In the genomic region with DNA sequence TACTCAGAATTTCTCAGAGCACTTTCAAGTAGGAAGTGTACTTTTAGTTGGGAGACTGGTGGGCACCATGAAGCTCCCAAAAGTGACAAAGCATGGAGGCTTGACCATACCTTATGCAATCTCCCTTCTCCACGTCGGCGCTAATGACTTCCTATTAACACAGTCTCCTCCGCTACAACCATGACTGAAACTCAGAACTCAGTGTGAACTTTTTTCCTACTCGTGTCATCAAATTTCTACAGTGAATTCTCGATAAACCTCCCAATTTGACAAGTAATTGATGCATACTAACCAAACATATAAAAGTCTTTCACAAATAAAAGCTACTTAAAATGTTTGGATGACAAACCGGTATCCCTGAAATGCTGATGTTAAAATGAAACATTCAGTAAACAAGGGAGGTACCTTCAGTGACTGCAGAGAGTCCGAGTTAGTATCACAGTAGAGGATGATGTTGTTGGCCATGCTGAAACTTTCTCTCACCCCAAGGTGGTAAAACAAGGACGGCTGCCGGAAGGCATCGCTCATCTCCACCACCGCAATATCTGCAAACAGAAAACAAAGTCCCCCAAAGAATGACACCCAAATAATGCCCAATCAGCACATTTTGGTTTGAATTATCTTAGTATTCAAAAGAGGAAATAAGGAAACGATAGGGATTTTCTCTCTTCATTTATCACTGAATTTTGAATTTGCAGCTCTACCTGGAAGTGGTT, we compare ENCODE assay signal across 9 cellular contexts.
A peak's percentile ranks its signal among the peaks of the same experiment; 100 is the strongest.
DNase-seq lines count a peak whose midpoint lies in the region; ATAC-seq lines count a peak whose summit lies in the region.
"Had no signal": no experiment of that assay in that cellular context is flagged by ENCODE, and none has a peak within 500 bp of the region (broad histone marks: within the 10 kb centered on the region; RNA-seq: fewer than 3 reads in every experiment).

No MANE protein-coding gene starts in this region.

- H3K4me3 Mint-ChIP-seq in activated CD4-positive, alpha-beta memory T cell treated with anti-CD3 and anti-CD28 coated beads, Interleukin-2, amount 10 ng/mL, durations not matched to agents 7 days and 5 days = peak overlapping the region; percentile 57

- H3K27me3 Mint-ChIP-seq in activated CD4-positive, alpha-beta memory T cell treated with anti-CD3 and anti-CD28 coated beads, Interleukin-2, amount 10 ng/mL, durations not matched to agents 7 days and 5 days = no peaks in the 10 kb centered on the region

- CTCF ChIA-PET in activated CD4-positive, alpha-beta memory T cell treated with anti-CD3 and anti-CD28 coated beads, Interleukin-2, amount 10 ng/mL, durations not matched to agents 7 days and 5 days (lab: Charles Lee) = interaction anchor here (0.8 to 4.2 kb wide), 6 partner anchors 22 to 75 kb away, joined by 3 to 28 read pairs (median 8); partner anchors contain the start of gene MAP3K5

- H3K36me3 Mint-ChIP-seq in activated CD4-positive, alpha-beta memory T cell treated with anti-CD3 and anti-CD28 coated beads, Interleukin-2, amount 10 ng/mL, durations not matched to agents 7 days and 5 days (ENCODE audit: low read depth) = peaks cover 35% of the 10 kb centered on the region

- H3K4me3 ChIP-seq in GM08714 (ENCODE audit: low read length) = peak overlapping the region; percentile 72
- H3K4me3 ChIP-seq: MG63 had no signal

- H3K27ac Mint-ChIP-seq in activated CD4-positive, alpha-beta memory T cell treated with anti-CD3 and anti-CD28 coated beads, Interleukin-2, amount 10 ng/mL, durations not matched to agents 7 days and 5 days = peak overlapping the region; percentile 74

- ATAC-seq in GM19372 (IDR thresholded peaks at IDR 0.05; ENCODE audit: low read depth, unreplicated experiment) = peak; percentile 56
- peak; percentile 55 for ATAC-seq in HG03095 (IDR thresholded peaks at IDR 0.05; ENCODE audit: unreplicated experiment)
- ATAC-seq in left ventricle myocardium superior = no peak

- H3K9me3 Mint-ChIP-seq in activated CD4-positive, alpha-beta memory T cell treated with anti-CD3 and anti-CD28 coated beads, Interleukin-2, amount 10 ng/mL, durations not matched to agents 7 days and 5 days = peaks cover 5% of the 10 kb centered on the region

- peak; percentile 57 for DNase-seq in activated CD4-positive, alpha-beta memory T cell treated with anti-CD3 and anti-CD28 coated beads, Interleukin-2, amount 10 ng/mL, durations not matched to agents 7 days and 5 days
- DNase-seq in stimulated activated naive CD4-positive, alpha-beta T cell treated with Interleukin-2 at 50 U/mL for 16 hours (lab: John Stamatoyannopoulos, UW) = no peak
- no peak for DNase-seq in nucleus accumbens (lab: John Stamatoyannopoulos, UW)
- DNase-seq in NCI-H1105 (lab: John Stamatoyannopoulos, UW) = no peak
- no peak for DNase-seq in left ventricle myocardium superior
- DNase-seq: MG63 had no signal

- intact Hi-C loops in left ventricle myocardium superior (cut with micrococcal nuclease) = loop anchor here (2.0 kb wide), 1 partner anchor 59 kb away; no protein-coding TSS in a partner anchor

- peaks cover 55% of the 10 kb centered on the region for H3K4me1 Mint-ChIP-seq in activated CD4-positive, alpha-beta memory T cell treated with anti-CD3 and anti-CD28 coated beads, Interleukin-2, amount 10 ng/mL, durations not matched to agents 7 days and 5 days

- POLR2A ChIA-PET in activated CD4-positive, alpha-beta memory T cell treated with anti-CD3 and anti-CD28 coated beads, Interleukin-2, amount 10 ng/mL, durations not matched to agents 7 days and 5 days (lab: Charles Lee) = interaction anchor here (0.8 to 3.3 kb wide), 7 partner anchors 18 to 102 kb away, joined by 3 to 28 read pairs (median 5); partner anchors contain the start of genes MAP3K5 and PEX7
